In genomic region chr13:110548891-110549794, GRCh38 we compare ENCODE assay signal across 13 cellular contexts. TPM values are rescaled to one million over a fixed set of nuclear protein-coding genes. Genes with fewer than 3 reads are reported as not detected.
A peak's percentile ranks its signal among the peaks of the same experiment; 100 is the strongest.
DNase-seq lines count a peak whose midpoint lies in the region; ATAC-seq and TF ChIP-seq lines count a peak whose summit lies in the region.
"Had no signal": no experiment of that assay in that cellular context is flagged by ENCODE, and none has a peak within 500 bp of the region (broad histone marks: within the 10 kb centered on the region; RNA-seq: fewer than 3 reads in every experiment).

No MANE protein-coding gene starts in this region.

- H3K27me3 Mint-ChIP-seq in GM23338 (ENCODE audit: insufficient read depth, low read depth, poor library complexity) = no peaks in the 10 kb centered on the region
- H3K27me3 Mint-ChIP-seq: CD4-positive, CD25-positive, alpha-beta regulatory T cell had no signal

- peaks cover 17% of the 10 kb centered on the region for H4K20me1 ChIP-seq in GM23338 (replicated peaks; ENCODE audit: insufficient read depth)

- H3K4me1 Mint-ChIP-seq in GM23338 = no peaks in the 10 kb centered on the region

- H2BK120ac ChIP-seq in trophoblast cell (ENCODE audit: insufficient read depth, low read length, poor library complexity) = peak overlapping the region; percentile 89

- peaks cover 83% of the 10 kb centered on the region for H3K79me2 ChIP-seq in GM23338 (replicated peaks; ENCODE audit: insufficient read depth)
- peaks cover 10% of the 10 kb centered on the region for H3K79me2 ChIP-seq in trophoblast cell (ENCODE audit: control insufficient read depth, insufficient read depth, low read length, poor library complexity)

- H3K27me3 ChIP-seq in GM23338 (ENCODE audit: insufficient read depth) (no peaks in the 10 kb centered on the region), trophoblast cell (ENCODE audit: insufficient read depth, low read length) (no peaks in the 10 kb centered on the region)

- peak overlapping the region; percentile 25 for H4K8ac ChIP-seq in trophoblast cell (ENCODE audit: low read depth, low read length)

- H3K9ac ChIP-seq in trophoblast cell (ENCODE audit: low read length) = no peak overlapping the region

- H3K9me3 Mint-ChIP-seq in GM23338 = peaks cover 12% of the 10 kb centered on the region

- peak overlapping the region; percentile 59 for H3K4ac ChIP-seq in trophoblast cell (ENCODE audit: low read depth, low read length)

- peaks cover 12% of the 10 kb centered on the region for H3K36me3 Mint-ChIP-seq in GM23338 (ENCODE audit: low read depth)

- no peaks in the 10 kb centered on the region for H3K9me2 ChIP-seq in GM23338 (ENCODE audit: insufficient read depth)

- H3K4me2 ChIP-seq in GM23338 (no peak overlapping the region), trophoblast cell (ENCODE audit: low read length) (no peak overlapping the region)

- H2AK5ac ChIP-seq in trophoblast cell (ENCODE audit: low read length) = peak overlapping the region; percentile 55

- H3K23ac ChIP-seq in trophoblast cell (ENCODE audit: low read length) = no peak overlapping the region

- H4K12ac ChIP-seq in trophoblast cell (ENCODE audit: low read depth, low read length) = no peak overlapping the region

- WGBS in trophoblast cell (ENCODE audit: extremely low coverage, insufficient coverage, insufficient read length) = no CpG with 5 or more reads among the region's 7 CpGs

- ATAC-seq in GM23338 (peak; percentile 53; the same call in 2 of the 3 replicates), GM18519 (IDR thresholded peaks at IDR 0.05; ENCODE audit: low FRiP score, unreplicated experiment) (no peak), HG03135 (IDR thresholded peaks at IDR 0.05; ENCODE audit: unreplicated experiment) (no peak), HG03439 (IDR thresholded peaks at IDR 0.05; ENCODE audit: unreplicated experiment) (no peak)

- no peaks in the 10 kb centered on the region for H3F3A ChIP-seq in GM23338 (replicated peaks; ENCODE audit: low read depth)

- H3K14ac ChIP-seq in trophoblast cell (ENCODE audit: low read length) = peak overlapping the region; percentile 57

- H2BK12ac ChIP-seq in trophoblast cell (ENCODE audit: low read length) = peak overlapping the region; percentile 81

- H3K4me3 ChIP-seq in GM23338 = no peak overlapping the region
- H3K4me3 ChIP-seq in fibroblast of villous mesenchyme (ENCODE audit: low read depth, low read length) = no peak overlapping the region
- H3K4me3 ChIP-seq in trophoblast cell (ENCODE audit: low read depth, low read length) = no peak overlapping the region

- no peak overlapping the region for H3K4me3 Mint-ChIP-seq in GM23338
- H3K4me3 Mint-ChIP-seq: CD4-positive, CD25-positive, alpha-beta regulatory T cell had no signal

- no peak overlapping the region for H2AFZ ChIP-seq in GM23338
- H2AFZ ChIP-seq in trophoblast cell (ENCODE audit: insufficient read depth, low read length, poor library complexity) = no peak overlapping the region

- no peak for DNase-seq in GM23338 (ENCODE audit: low spot score)
- no peak for DNase-seq in fibroblast of villous mesenchyme (ENCODE audit: low read depth)
- DNase-seq in trophoblast cell = peak; percentile 70 to 92
- DNase-seq: CD4-positive, CD25-positive, alpha-beta regulatory T cell; DMS53; MM.1S; NCI-H1092 treated with DMSO at 0.1 percent for 48 hours; NCI-H2081 treated with DMSO at 0.1 percent for 48 hours; NCI-H524 had no signal

- peak overlapping the region; percentile 71 for H4K91ac ChIP-seq in trophoblast cell (ENCODE audit: low read depth, low read length)

- peaks cover 34% of the 10 kb centered on the region for H3K79me1 ChIP-seq in trophoblast cell (ENCODE audit: low read length)

- H3K27ac Mint-ChIP-seq in GM23338 = no peak overlapping the region
- H3K27ac Mint-ChIP-seq: CD4-positive, CD25-positive, alpha-beta regulatory T cell had no signal

- H3K27ac ChIP-seq in GM23338 (ENCODE audit: low read depth) = no peak overlapping the region
- peak overlapping the region; percentile 42 for H3K27ac ChIP-seq in VCaP
- peak overlapping the region; percentile 83 for H3K27ac ChIP-seq in trophoblast cell (ENCODE audit: low read depth, low read length)

- peaks cover 2% of the 10 kb centered on the region for H3K9me3 ChIP-seq in trophoblast cell (ENCODE audit: insufficient read depth, low read depth, low read length)

- TF ChIP-seq CTCF in GM23338 (conservative IDR thresholded peaks at IDR 0.05; ENCODE audit: low read depth in 2 of 2) (peak in 1 of 2 experiments; percentile 23; a peak in 1 of 4 replicates), VCaP (conservative IDR thresholded peaks at IDR 0.05) (no peak), fibroblast of villous mesenchyme (IDR thresholded peaks at IDR 0.05; ENCODE audit: insufficient read depth, low read depth, low read length) (peak; percentile 16)

- H3K4me1 ChIP-seq in GM23338 (ENCODE audit: insufficient read depth) (no peaks in the 10 kb centered on the region; the same call in 1 of the 2 replicates), trophoblast cell (ENCODE audit: control insufficient read depth in 1 of 2, insufficient read depth in 2 of 2, low read length in 2 of 2) (peaks cover 32 to 40% of the 10 kb centered on the region in 2 experiments)

- peak overlapping the region; percentile 63 for H2BK5ac ChIP-seq in trophoblast cell (ENCODE audit: low read depth, low read length, poor library complexity)

- peak overlapping the region; percentile 13 for H3K18ac ChIP-seq in trophoblast cell (ENCODE audit: low read length)

- H3K36me3 ChIP-seq in GM23338 (ENCODE audit: insufficient read depth) = 0 out of 2 replicates have a peak, but pooled peaks cover 6% of the 10 kb centered on the region
- H3K36me3 ChIP-seq in trophoblast cell (ENCODE audit: control insufficient read depth in 1 of 2, insufficient read depth in 2 of 2, low read length in 2 of 2) = peaks cover 5 to 6% of the 10 kb centered on the region in 2 experiments

TF ChIP-seq in GM23338, 12 proteins besides CTCF, POLR2A, EP300 and RAD21 (continues in another document):
- TF ChIP-seq EZH2phosphoT487 (IDR thresholded peaks at IDR 0.05; ENCODE audit: unreplicated experiment) = no peak
- no peak for TF ChIP-seq JUNB (IDR thresholded peaks at IDR 0.05; ENCODE audit: unreplicated experiment)
- no peak for TF ChIP-seq EZH2 (IDR thresholded peaks at IDR 0.05; ENCODE audit: low read depth, unreplicated experiment)
- no peak for TF ChIP-seq POLR2AphosphoS5 (IDR thresholded peaks at IDR 0.05; ENCODE audit: low read depth)
- TF ChIP-seq ZNF331 (CRISPR knock-in tag; IDR thresholded peaks at IDR 0.05; ENCODE audit: low read depth) = no peak
- no peak for TF ChIP-seq ZNF114 (CRISPR knock-in tag; IDR thresholded peaks at IDR 0.05)
- no peak for TF ChIP-seq CREB1 (CRISPR knock-in tag; IDR thresholded peaks at IDR 0.05; ENCODE audit: low read depth)
- TF ChIP-seq STAT1 (IDR thresholded peaks at IDR 0.05; ENCODE audit: unreplicated experiment) = no peak

RNA-seq across cellular contexts. Expression of gene RAB20, which starts 12.4 kb away (rescaled TPM):
- total RNA-seq in GM23338 (2014; rRNA removed; shearing (Covaris generic)) = 26.6 and 32.1 TPM in 2 replicates
- 11.8 and 12.3 TPM in 2 replicates for polyA plus RNA-seq in GM23338 (2016; fragmentation: Nextera tagmentation; extraction: Ambion mirVana)
- total RNA-seq in fibroblast of villous mesenchyme = 4.2 and 4.7 TPM in 2 replicates
- 29.9 and 30.6 TPM in 2 replicates for polyA plus RNA-seq in trophoblast cell (2013)
- total RNA-seq: CD4-positive, CD25-positive, alpha-beta regulatory T cell had no signal

Comparison
In these comparisons a context has a peak if more than half of its experiments do, and no peak if none do; other contexts are left out.
1. DNase-seq: peak in trophoblast cell (2 of 2); none in GM23338 (single experiment) and fibroblast of villous mesenchyme (single experiment).